9 cellular contexts compared by ENCODE assay signal in the genomic region with DNA sequence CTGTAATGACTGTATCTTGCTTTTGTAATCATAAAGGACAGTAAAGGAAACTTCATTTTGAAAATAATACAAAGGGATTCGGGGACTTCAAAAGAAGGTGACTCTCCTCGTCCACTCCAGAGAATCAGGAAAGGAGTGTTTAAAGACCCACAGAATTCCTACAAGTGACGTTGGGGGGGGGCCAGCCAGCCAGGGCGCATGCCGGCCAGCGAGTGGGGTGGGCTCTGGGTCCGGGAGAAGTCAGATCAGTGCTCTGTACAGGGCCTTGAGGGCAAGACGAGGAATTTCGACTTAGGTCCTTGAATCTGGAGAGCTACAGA. TPM values are rescaled to one million over a fixed set of nuclear protein-coding genes. Genes with fewer than 3 reads are reported as not detected.
DNase-seq lines count a peak whose midpoint lies in the region; ATAC-seq and TF ChIP-seq lines count a peak whose summit lies in the region.
"Had no signal": no experiment of that assay in that cellular context is flagged by ENCODE, and none has a peak within 500 bp of the region (broad histone marks: within the 10 kb centered on the region; RNA-seq: fewer than 3 reads in every experiment).

No MANE protein-coding gene starts in this region.

- DNase-seq in ascending aorta (ENCODE audit: low spot score in 2 of 2) (no peak), left lung (peak in 1 of 2 donors; percentile 52), head of caudate nucleus (no peak), NCI-H1694 (lab: John Stamatoyannopoulos, UW) (no peak), NCI-H748 (lab: John Stamatoyannopoulos, UW; ENCODE audit: unreplicated experiment) (no peak)
- DNase-seq: activated naive CD4-positive, alpha-beta T cell treated with Interleukin-2 at 50 U/mL for 16 hours had no signal

- H3K27ac ChIP-seq in HUES6 (ENCODE audit: low read depth, low read length): peak overlapping the region; percentile 4; the same call in 1 of the 2 replicates
- H3K27ac ChIP-seq in ascending aorta: peak overlapping the region; percentile 93 to 94
- peak overlapping the region; percentile 87 to 93 for H3K27ac ChIP-seq in left lung
- peak overlapping the region; percentile 97 for H3K27ac ChIP-seq in stomach smooth muscle (ENCODE audit: low read length)

- TF ChIP-seq CTCF in ascending aorta (IDR thresholded peaks at IDR 0.05) (no peak), left lung (IDR thresholded peaks at IDR 0.05) (no peak)

- peak overlapping the region; percentile 73 for H3K9ac ChIP-seq in HUES6 (ENCODE audit: low read length)
- peak overlapping the region; percentile 92 to 94 for H3K9ac ChIP-seq in stomach smooth muscle (ENCODE audit: low read length in 2 of 2)

- intact Hi-C loops in ascending aorta (cut with DNase I): loop anchor here (5.0 kb wide), 1 partner anchor 137 kb away; no protein-coding TSS in a partner anchor
- intact Hi-C loops in left lung (cut with DNase I): loop anchor here in 1 of 2 donors (5.0 kb wide), 1 partner anchor 78 kb away; no protein-coding TSS in a partner anchor
- intact Hi-C loops in head of caudate nucleus (cut with DNase I): loop anchor here (5.0 to 10.0 kb wide), 2 partner anchors 33 to 134 kb away; no protein-coding TSS in a partner anchor

- peaks cover 21% of the 10 kb centered on the region for H3K27me3 ChIP-seq in HUES6 (ENCODE audit: control insufficient read depth, insufficient read depth, low read length)
- H3K27me3 ChIP-seq in ascending aorta: no peaks in the 10 kb centered on the region
- H3K27me3 ChIP-seq in left lung: peaks cover 0 to 41% of the 10 kb centered on the region in 2 donors
- no peaks in the 10 kb centered on the region for H3K27me3 ChIP-seq in stomach smooth muscle (ENCODE audit: control insufficient read depth in 1 of 2, insufficient read depth in 2 of 2, low read length in 2 of 2)

- H3K9me3 ChIP-seq in HUES6 (ENCODE audit: control insufficient read depth, insufficient read depth, low read depth, low read length) (no peaks in the 10 kb centered on the region), ascending aorta (no peaks in the 10 kb centered on the region), left lung (no peaks in the 10 kb centered on the region), stomach smooth muscle (ENCODE audit: control insufficient read depth in 2 of 2, low read length in 2 of 2) (no peaks in the 10 kb centered on the region)

- ATAC-seq in left lung: no peak
- ATAC-seq in GM21367 (IDR thresholded peaks at IDR 0.05; ENCODE audit: unreplicated experiment): no peak

- H3K4me1 ChIP-seq in HUES6 (ENCODE audit: control insufficient read depth, insufficient read depth, low read length) (peaks cover 67% of the 10 kb centered on the region), ascending aorta (peaks cover 0 to 27% of the 10 kb centered on the region in 2 donors), left lung (peaks cover 14 to 55% of the 10 kb centered on the region in 2 donors), stomach smooth muscle (ENCODE audit: control insufficient read depth, insufficient read depth, low read length) (peaks cover 61% of the 10 kb centered on the region)

- H3K4me3 ChIP-seq in HUES6 (ENCODE audit: low read depth, low read length) (peak overlapping the region; percentile 58), ascending aorta (peak overlapping the region; percentile 86 to 96), left lung (peak overlapping the region; percentile 29 to 68), stomach smooth muscle (ENCODE audit: low read length in 2 of 2) (peak overlapping the region; percentile 74 to 94)

- H3K36me3 ChIP-seq in HUES6 (ENCODE audit: control insufficient read depth, insufficient read depth, low read length) (peaks cover 14% of the 10 kb centered on the region), ascending aorta (no peaks in the 10 kb centered on the region), left lung (no peaks in the 10 kb centered on the region), stomach smooth muscle (ENCODE audit: control insufficient read depth in 2 of 2, insufficient read depth in 2 of 2, low read length in 2 of 2) (peaks cover 0 to 2% of the 10 kb centered on the region in 2 donors)

RNA-seq across cellular contexts. Expression of a gene that starts 1.0 kb away (rescaled TPM):
- total RNA-seq in ascending aorta (181 TPM), left lung (100 to 1,000 TPM; 416 to 512 TPM)

Comparison
In these comparisons a context has a peak if more than half of its experiments do, and no peak if none do; other contexts are left out.
1. H3K27ac ChIP-seq: peak in every context shown above with its lines; median percentile 97 in stomach smooth muscle; 94 in ascending aorta; 90 in left lung; 4 in HUES6.